25 cellular contexts compared by ENCODE assay signal in the genomic region with DNA sequence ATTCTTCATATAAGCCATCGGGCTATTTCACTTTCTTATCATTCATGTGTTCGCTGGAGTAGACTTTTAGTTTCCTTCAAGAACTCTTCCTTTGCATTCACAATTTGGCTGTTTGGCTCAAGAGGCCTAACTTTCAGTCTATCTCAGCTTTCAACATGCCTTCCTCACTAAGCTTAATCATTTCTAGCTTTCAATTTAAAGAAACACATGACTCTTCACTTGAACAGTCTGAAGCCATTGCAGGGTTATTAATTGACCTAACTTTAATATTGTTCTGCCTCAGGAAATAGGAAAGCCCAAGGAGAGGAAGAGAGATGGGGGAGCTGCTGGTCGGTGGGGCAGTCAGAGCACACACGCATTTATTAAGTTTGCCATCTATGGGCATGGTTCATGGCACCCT.
DNase-seq lines count a peak whose midpoint lies in the region; ATAC-seq, FAIRE-seq and TF ChIP-seq lines count a peak whose summit lies in the region.
"Had no signal": no experiment of that assay in that cellular context is flagged by ENCODE, and none has a peak within 500 bp of the region (broad histone marks: within the 10 kb centered on the region; RNA-seq: fewer than 3 reads in every experiment).

No MANE protein-coding gene starts in this region.

- intact Hi-C loops in body of pancreas (cut with DNase I) = no loop called here
- intact Hi-C loops in MCF 10A (cut with micrococcal nuclease) = no loop called here
- intact Hi-C loops in kidney (cut with DNase I) = no loop called here

- H3K27ac Mint-ChIP-seq in MCF 10A (ENCODE audit: low read depth, unreplicated experiment) = no peak overlapping the region
- H3K27ac Mint-ChIP-seq: activated naive CD8-positive, alpha-beta T cell; dendritic cell treated with granulocyte-macrophage colony-stimulating factor and Interleukin-4, amounts not matched to agents 40 ng/mL and 50 ng/mL, for 4 days; naive B cell; stimulated activated effector memory CD8-positive, alpha-beta T cell treated with anti-CD3 and anti-CD28 coated beads, Interleukin-12 subunit alpha, Interleukin-12 subunit beta, amount 100 ng/mL, for 72 hours had no signal

- FAIRE-seq in kidney (lab: Jason Lieb, UNC) = no peak
- FAIRE-seq: K562 had no signal

- H3K36me3 Mint-ChIP-seq in MCF 10A (ENCODE audit: insufficient read depth, unreplicated experiment) = no peaks in the 10 kb centered on the region
- H3K36me3 Mint-ChIP-seq: activated naive CD8-positive, alpha-beta T cell; brain; naive B cell; stimulated activated effector memory CD8-positive, alpha-beta T cell treated with anti-CD3 and anti-CD28 coated beads, Interleukin-12 subunit alpha, Interleukin-12 subunit beta, amount 100 ng/mL, for 72 hours had no signal

- POLR2A ChIA-PET in MCF 10A (lab: Yijun Ruan, JAX) = no interaction called here

- H3K4me3 ChIP-seq in body of pancreas (no peak overlapping the region), kidney (ENCODE audit: low read length in 2 of 2) (no peak overlapping the region)
- H3K4me3 ChIP-seq: gastroesophageal sphincter, K562, lower lobe of right lung, upper lobe of right lung had no signal

- peaks cover 13% of the 10 kb centered on the region for H3K4me1 Mint-ChIP-seq in MCF 10A (ENCODE audit: insufficient read depth, unreplicated experiment)
- H3K4me1 Mint-ChIP-seq: brain; naive B cell; stimulated activated effector memory CD8-positive, alpha-beta T cell treated with anti-CD3 and anti-CD28 coated beads, Interleukin-12 subunit alpha, Interleukin-12 subunit beta, amount 100 ng/mL, for 72 hours had no signal

- BruUV-seq in MCF 10A (replicated peaks; lab: Mats Ljungman, UMichigan) = no TSS peak

- DNase-seq in body of pancreas = no peak
- DNase-seq in MCF 10A (ENCODE audit: unreplicated experiment) = no peak
- no peak for DNase-seq in kidney
- DNase-seq in HT-29 (ENCODE audit: low spot score) = no peak
- DNase-seq: 8988T; activated CD4-positive, alpha-beta T cell treated with anti-CD3 and anti-CD28 coated beads, Interleukin-2, amount 50 U/mL, for 48 hours; activated T-cell treated with anti-CD3 and anti-CD28 coated beads, Interleukin-2, amount 50 U/mL, for 48 hours; lower lobe of right lung; naive B cell; posterior cingulate gyrus; upper lobe of right lung had no signal

- H3K27ac ChIP-seq in body of pancreas (no peak overlapping the region), kidney (ENCODE audit: low read depth in 2 of 2, low read length in 2 of 2) (no peak overlapping the region)
- H3K27ac ChIP-seq: C4-2B, epithelial cell of prostate, gastroesophageal sphincter, HL-60, lower lobe of right lung, upper lobe of right lung, VCaP had no signal

- H3K9me3 Mint-ChIP-seq in MCF 10A (ENCODE audit: unreplicated experiment) = no peaks in the 10 kb centered on the region
- H3K9me3 Mint-ChIP-seq: brain; dendritic cell treated with granulocyte-macrophage colony-stimulating factor and Interleukin-4, amounts not matched to agents 40 ng/mL and 50 ng/mL, for 4 days; naive B cell; stimulated activated effector memory CD8-positive, alpha-beta T cell treated with anti-CD3 and anti-CD28 coated beads, Interleukin-12 subunit alpha, Interleukin-12 subunit beta, amount 100 ng/mL, for 72 hours had no signal

- WGBS in body of pancreas, 2 donors = 58 to 83% methylated on average over 4 of the region's 4 CpGs

- no peak for TF ChIP-seq CTCF in body of pancreas (IDR thresholded peaks at IDR 0.05)
- TF ChIP-seq CTCF in MCF 10A (IDR thresholded peaks at IDR 0.05; ENCODE audit: unreplicated experiment) = no peak
- no peak for TF ChIP-seq CTCF in kidney (IDR thresholded peaks at IDR 0.05; ENCODE audit: borderline replicate concordance, extremely low read depth, insufficient read depth)

- peak; percentile 64 for ATAC-seq in GM18499 (IDR thresholded peaks at IDR 0.05; ENCODE audit: insufficient read depth, unreplicated experiment)
- ATAC-seq in GM19467 (IDR thresholded peaks at IDR 0.05; ENCODE audit: unreplicated experiment) = peak; percentile 82
- ATAC-seq in HG02840 (IDR thresholded peaks at IDR 0.05; ENCODE audit: low FRiP score, unreplicated experiment) = peak; percentile 63
- peak; percentile 83 for ATAC-seq in HG03432 (IDR thresholded peaks at IDR 0.05; ENCODE audit: unreplicated experiment)
- ATAC-seq in body of pancreas = no peak
- ATAC-seq: gastroesophageal sphincter; K562; lower lobe of right lung; stimulated activated effector memory CD8-positive, alpha-beta T cell treated with anti-CD3 and anti-CD28 coated beads, Interleukin-12 subunit alpha, Interleukin-12 subunit beta, amount 100 ng/mL, for 72 hours; upper lobe of right lung had no signal

- CTCF ChIA-PET in MCF 10A (lab: Yijun Ruan, JAX) = interaction anchor here (0.5 kb wide), 1 partner anchor 124 kb away, joined by 4 read pairs; no protein-coding TSS in a partner anchor

- no peak overlapping the region for H3K9ac ChIP-seq in kidney (ENCODE audit: low read length in 2 of 2)

- H3K27me3 ChIP-seq in body of pancreas = no peaks in the 10 kb centered on the region
- H3K27me3 ChIP-seq: gastroesophageal sphincter, upper lobe of right lung had no signal

- H3K4me3 Mint-ChIP-seq in MCF 10A (ENCODE audit: unreplicated experiment) = no peak overlapping the region
- H3K4me3 Mint-ChIP-seq: activated naive CD8-positive, alpha-beta T cell; brain; dendritic cell treated with granulocyte-macrophage colony-stimulating factor and Interleukin-4, amounts not matched to agents 40 ng/mL and 50 ng/mL, for 4 days; naive B cell; stimulated activated effector memory CD8-positive, alpha-beta T cell treated with anti-CD3 and anti-CD28 coated beads, Interleukin-12 subunit alpha, Interleukin-12 subunit beta, amount 100 ng/mL, for 72 hours had no signal

- H3K9me3 ChIP-seq in body of pancreas = no peaks in the 10 kb centered on the region
- H3K9me3 ChIP-seq in kidney (ENCODE audit: control insufficient read depth in 1 of 2, low read length in 2 of 2) = no peaks in the 10 kb centered on the region
- H3K9me3 ChIP-seq: gastroesophageal sphincter, lower lobe of right lung, upper lobe of right lung had no signal

- H3K4me1 ChIP-seq in body of pancreas (no peaks in the 10 kb centered on the region), kidney (ENCODE audit: control insufficient read depth in 1 of 2, insufficient read depth in 1 of 2, low read depth in 1 of 2, low read length in 2 of 2) (no peaks in the 10 kb centered on the region)
- H3K4me1 ChIP-seq: gastroesophageal sphincter, lower lobe of right lung, upper lobe of right lung had no signal

- no peaks in the 10 kb centered on the region for H3K36me3 ChIP-seq in body of pancreas (replicated peaks in 1 of 2; ENCODE audit: insufficient read depth in 1 of 2, low read depth in 2 of 2)
- no peaks in the 10 kb centered on the region for H3K36me3 ChIP-seq in kidney (ENCODE audit: control insufficient read depth in 1 of 2, insufficient read depth in 2 of 2, low read length in 2 of 2)
- H3K36me3 ChIP-seq: gastroesophageal sphincter, lower lobe of right lung, upper lobe of right lung had no signal

- no peaks in the 10 kb centered on the region for H3K27me3 Mint-ChIP-seq in MCF 10A (ENCODE audit: insufficient read depth, unreplicated experiment)
- H3K27me3 Mint-ChIP-seq: activated naive CD8-positive, alpha-beta T cell; brain; dendritic cell treated with granulocyte-macrophage colony-stimulating factor and Interleukin-4, amounts not matched to agents 40 ng/mL and 50 ng/mL, for 4 days; naive B cell had no signal

- no peak for TF ChIP-seq POLR2A in body of pancreas (IDR thresholded peaks at IDR 0.05)
